ENCODE assay signal across 8 cellular contexts in the genomic region with DNA sequence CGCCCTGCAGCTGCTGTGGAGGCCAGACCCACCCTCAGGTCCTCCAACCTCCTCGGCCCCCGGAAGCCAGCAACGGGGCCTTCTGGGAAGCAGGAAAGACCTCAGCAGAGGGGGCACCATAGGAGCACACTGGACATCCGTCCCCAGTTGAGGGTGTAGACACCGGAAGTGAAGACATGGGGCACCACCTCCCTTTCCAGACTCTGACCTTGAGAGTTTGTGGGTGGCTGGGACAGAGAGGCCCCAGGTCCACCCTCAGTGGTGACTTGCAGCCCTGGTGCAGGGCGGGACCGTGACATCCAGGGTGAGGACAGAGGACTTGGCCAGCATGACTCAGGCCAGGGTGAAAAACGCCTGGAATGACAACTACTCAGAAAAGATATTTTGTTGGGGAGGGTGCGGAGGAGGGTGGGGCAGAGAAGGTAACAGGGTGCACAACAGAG. TPM values are rescaled to one million over a fixed set of nuclear protein-coding genes. Genes with fewer than 3 reads are reported as not detected.
DNase-seq lines count a peak whose midpoint lies in the region; ATAC-seq and TF ChIP-seq lines count a peak whose summit lies in the region.

No MANE protein-coding gene starts in this region.

- DNase-seq in GOT3 (lab: John Stamatoyannopoulos, UW) (peak; percentile 68), UCSD-AML1 (lab: John Stamatoyannopoulos, UW; ENCODE audit: unreplicated experiment) (peak; percentile 62), pons (ENCODE audit: low spot score) (peak; percentile 59), NCI-H128 (lab: John Stamatoyannopoulos, UW; ENCODE audit: unreplicated experiment) (no peak), HUDEP-2 (lab: John Stamatoyannopoulos, UW; ENCODE audit: unreplicated experiment in 76 of 76) (no peak), cerebellar nuclear complex (lab: John Stamatoyannopoulos, UW) (no peak)

- peak overlapping the region in 1 of 2 donors; percentile 41 for H3K4me3 ChIP-seq in gastroesophageal sphincter

- H3K27ac ChIP-seq in gastroesophageal sphincter = peak overlapping the region; percentile 52 to 97 (median 92)

- H3K27me3 ChIP-seq in gastroesophageal sphincter = no peaks in the 10 kb centered on the region

- ATAC-seq in gastroesophageal sphincter = peak; percentile 80
- ATAC-seq in GM21786 (IDR thresholded peaks at IDR 0.05; ENCODE audit: unreplicated experiment) = no peak

- no peaks in the 10 kb centered on the region for H3K36me3 ChIP-seq in gastroesophageal sphincter

- peaks cover 3 to 100% (median 70%) of the 10 kb centered on the region in 3 donors for H3K4me1 ChIP-seq in gastroesophageal sphincter

- TF ChIP-seq POLR2A in gastroesophageal sphincter (IDR thresholded peaks at IDR 0.05) = no peak

- whole genome bisulfite sequencing in gastroesophageal sphincter (ENCODE audit: low coverage in 1 of 2), 2 donors = no CpG with 5 or more reads among the region's 10 CpGs

- no peak for TF ChIP-seq CTCF in gastroesophageal sphincter (IDR thresholded peaks at IDR 0.05)

- H3K9me3 ChIP-seq in gastroesophageal sphincter = no peaks in the 10 kb centered on the region

- TF ChIP-seq EP300 in gastroesophageal sphincter (IDR thresholded peaks at IDR 0.05) = no peak

RNA-seq across cellular contexts. Expression of gene CEP295NL, which starts 19.9 kb away (rescaled TPM):
- total RNA-seq in gastroesophageal sphincter = 1 to 10 TPM; 1.6 to 9.0 (median 3.8) TPM

RNA-seq across cellular contexts. Expression of gene TIMP2, which starts 42.1 kb away (rescaled TPM):
- total RNA-seq in gastroesophageal sphincter = 100 to 1,000 TPM; 172 to 315 (median 211) TPM

RNA-seq across cellular contexts. Expression of gene USP36, which starts 42.5 kb away (rescaled TPM):
- 10 to 100 TPM; 26.6 to 44.0 (median 34.6) TPM for total RNA-seq in gastroesophageal sphincter

Comparison
In these comparisons a context has a peak if more than half of its experiments do, and no peak if none do; other contexts are left out.
1. DNase-seq: peak in GOT3 (single experiment), UCSD-AML1 (single experiment) and pons (single experiment); none in NCI-H128 (single experiment), HUDEP-2 (0 of 76) and cerebellar nuclear complex (0 of 2).